In genomic region chr19:33722456-33723239, GRCh38 we compare ENCODE assay signal across 18 cellular contexts.
DNase-seq lines count a peak whose midpoint lies in the region; ATAC-seq and TF ChIP-seq lines count a peak whose summit lies in the region.
"Had no signal": no experiment of that assay in that cellular context is flagged by ENCODE, and none has a peak within 500 bp of the region (broad histone marks: within the 10 kb centered on the region; RNA-seq: fewer than 3 reads in every experiment).

No MANE protein-coding gene starts in this region.

- H3K4me3 ChIP-seq in BE2C (ENCODE audit: low read depth, low read length) (no peak overlapping the region), mesenchymal stem cell (ENCODE audit: insufficient read depth in 1 of 2, low read depth in 1 of 2, low read length in 2 of 2) (no peak overlapping the region), GM23338 (no peak overlapping the region)
- H3K4me3 ChIP-seq: BLaER1 treated with 17β-estradiol and CSF1 and Interleukin-3, amounts not matched to agents 10 nM and 100 nM; SJSA1 had no signal

- H3K27me3 Mint-ChIP-seq in endothelial cell (ENCODE audit: unreplicated experiment) (peaks cover 18% of the 10 kb centered on the region), GM23338 (ENCODE audit: insufficient read depth, low read depth, poor library complexity) (peaks cover 10% of the 10 kb centered on the region)

- H3K4ac ChIP-seq in mesenchymal stem cell (ENCODE audit: low read depth in 1 of 2, low read length in 2 of 2), result no peak overlapping the region

- H3K27ac ChIP-seq in mesenchymal stem cell (ENCODE audit: low read length, poor library complexity, severe bottlenecking) (no peak overlapping the region), GM23338 (ENCODE audit: low read depth) (no peak overlapping the region)
- H3K27ac ChIP-seq: BLaER1 treated with 17β-estradiol and CSF1 and Interleukin-3, amounts not matched to agents 10 nM and 100 nM; SJSA1 had no signal

- H3K36me3 ChIP-seq in BE2C, result no peaks in the 10 kb centered on the region
- no peaks in the 10 kb centered on the region for H3K36me3 ChIP-seq in mesenchymal stem cell (ENCODE audit: control insufficient read depth in 1 of 2, insufficient read depth in 2 of 2, low read depth in 1 of 2, low read length in 2 of 2)
- no peaks in the 10 kb centered on the region for H3K36me3 ChIP-seq in GM23338 (ENCODE audit: insufficient read depth)
- H3K36me3 ChIP-seq: BLaER1 treated with 17β-estradiol and CSF1 and Interleukin-3, amounts not matched to agents 10 nM and 100 nM; SJSA1 had no signal

- H2BK12ac ChIP-seq in mesenchymal stem cell (ENCODE audit: low read length in 2 of 2), result no peak overlapping the region

- H3K23ac ChIP-seq in mesenchymal stem cell (ENCODE audit: low read length in 2 of 2), result no peak overlapping the region

- no peak overlapping the region for H2BK5ac ChIP-seq in mesenchymal stem cell (ENCODE audit: low read depth, low read length, poor library complexity, severe bottlenecking)

- DNase-seq in BE2C (peak; percentile 46), NCI-H2227 (lab: John Stamatoyannopoulos, UW; ENCODE audit: unreplicated experiment) (peak; percentile 69), endothelial cell (ENCODE audit: low spot score) (no peak), posterior vena cava (ENCODE audit: low spot score) (peak; percentile 25), mesenchymal stem cell (no peak), GM23338 (ENCODE audit: low spot score) (no peak)
- DNase-seq: CD8-positive, alpha-beta memory T cell; DMS53; EL; Karpas-422; NCI-H1436 treated with DMSO at 0.1 percent for 48 hours; NCI-H2029; NCI-H748 treated with DMSO at 0.1 percent for 48 hours had no signal

- no peak for ATAC-seq in HG03095 (IDR thresholded peaks at IDR 0.05; ENCODE audit: unreplicated experiment)
- no peak for ATAC-seq in HG02870 (IDR thresholded peaks at IDR 0.05; ENCODE audit: unreplicated experiment)
- ATAC-seq in GM23338, result no peak

- H3K9me2 ChIP-seq in GM23338 (ENCODE audit: insufficient read depth), result peaks cover 4% of the 10 kb centered on the region; the same call in 1 of the 2 replicates

- H2BK120ac ChIP-seq in mesenchymal stem cell (ENCODE audit: low read depth, low read length), result no peak overlapping the region

- H3K36me3 Mint-ChIP-seq in endothelial cell (ENCODE audit: low read depth, unreplicated experiment), result peaks cover 6% of the 10 kb centered on the region
- peaks cover 3% of the 10 kb centered on the region; the same call in 1 of the 3 replicates for H3K36me3 Mint-ChIP-seq in GM23338 (ENCODE audit: low read depth)
- H3K36me3 Mint-ChIP-seq: CD8-positive, alpha-beta memory T cell; IgD-negative memory B cell had no signal

- no peak overlapping the region for H3K18ac ChIP-seq in mesenchymal stem cell (ENCODE audit: low read depth in 1 of 2, low read length in 2 of 2)

- H3K4me1 ChIP-seq in BE2C (peaks cover 36% of the 10 kb centered on the region), mesenchymal stem cell (ENCODE audit: control insufficient read depth, insufficient read depth, low read depth, low read length) (no peaks in the 10 kb centered on the region), GM23338 (ENCODE audit: insufficient read depth) (no peaks in the 10 kb centered on the region; the same call in 1 of the 2 replicates)
- H3K4me1 ChIP-seq: SJSA1 had no signal

- H3K9me3 Mint-ChIP-seq in endothelial cell (ENCODE audit: unreplicated experiment), result no peaks in the 10 kb centered on the region
- peaks cover 4% of the 10 kb centered on the region; the same call in 1 of the 3 replicates for H3K9me3 Mint-ChIP-seq in GM23338

- WGBS in mesenchymal stem cell, result 77% methylated on average over 10 of the region's 11 CpGs

- H3K14ac ChIP-seq in mesenchymal stem cell (ENCODE audit: low read length in 2 of 2), result no peak overlapping the region

- H3K79me2 ChIP-seq in GM23338 (replicated peaks; ENCODE audit: insufficient read depth), result no peaks in the 10 kb centered on the region

- peak overlapping the region; percentile 25 for H3K27ac Mint-ChIP-seq in endothelial cell (ENCODE audit: unreplicated experiment)
- no peak overlapping the region; the same call in 1 of the 2 replicates for H3K27ac Mint-ChIP-seq in GM23338
- H3K27ac Mint-ChIP-seq: IgD-negative memory B cell had no signal

- H3K9ac ChIP-seq in mesenchymal stem cell (ENCODE audit: low read length), result no peak overlapping the region
- H3K9ac ChIP-seq: BLaER1 treated with 17β-estradiol and CSF1 and Interleukin-3, amounts not matched to agents 10 nM and 100 nM had no signal

- H2AK5ac ChIP-seq in mesenchymal stem cell (ENCODE audit: low read length, severe bottlenecking), result no peak overlapping the region

- no peak overlapping the region for H4K8ac ChIP-seq in mesenchymal stem cell (ENCODE audit: low read length)

- H3F3A ChIP-seq in GM23338 (replicated peaks; ENCODE audit: low read depth), result no peaks in the 10 kb centered on the region

- H3K4me3 Mint-ChIP-seq in endothelial cell (ENCODE audit: unreplicated experiment), result no peak overlapping the region
- H3K4me3 Mint-ChIP-seq in GM23338, result no peak overlapping the region
- H3K4me3 Mint-ChIP-seq: IgD-negative memory B cell had no signal

- no peaks in the 10 kb centered on the region for H3K79me1 ChIP-seq in mesenchymal stem cell (replicated peaks; ENCODE audit: low read length, poor library complexity, severe bottlenecking)

- H3K4me1 Mint-ChIP-seq in endothelial cell (ENCODE audit: unreplicated experiment) (no peaks in the 10 kb centered on the region), GM23338 (peaks cover 21% of the 10 kb centered on the region)
- H3K4me1 Mint-ChIP-seq: CD8-positive, alpha-beta memory T cell; IgD-negative memory B cell had no signal

- H4K91ac ChIP-seq in mesenchymal stem cell (ENCODE audit: low read length), result no peak overlapping the region

- no peak for TF ChIP-seq CTCF in BE2C (IDR thresholded peaks at IDR 0.05; ENCODE audit: low read depth, low read length)
- TF ChIP-seq CTCF in endothelial cell (IDR thresholded peaks at IDR 0.05; ENCODE audit: unreplicated experiment), result no peak
- TF ChIP-seq CTCF in GM23338 (conservative IDR thresholded peaks at IDR 0.05; ENCODE audit: low read depth in 2 of 2), result no peak

- H4K20me1 ChIP-seq in GM23338 (replicated peaks; ENCODE audit: insufficient read depth), result no peaks in the 10 kb centered on the region

- intact Hi-C loops in posterior vena cava (cut with DNase I), result no loop called here

- H3K27me3 ChIP-seq in BE2C, result no peaks in the 10 kb centered on the region
- no peaks in the 10 kb centered on the region for H3K27me3 ChIP-seq in mesenchymal stem cell (ENCODE audit: control insufficient read depth in 1 of 2, insufficient read depth in 1 of 2, low read length in 2 of 2)
- H3K27me3 ChIP-seq in GM23338 (ENCODE audit: insufficient read depth), result no peaks in the 10 kb centered on the region
- H3K27me3 ChIP-seq: BLaER1 treated with 17β-estradiol and CSF1 and Interleukin-3, amounts not matched to agents 10 nM and 100 nM had no signal

- H3K4me2 ChIP-seq in mesenchymal stem cell (ENCODE audit: low read length, poor library complexity, severe bottlenecking) (no peak overlapping the region), GM23338 (no peak overlapping the region)
- H3K4me2 ChIP-seq: BLaER1 treated with 17β-estradiol and CSF1 and Interleukin-3, amounts not matched to agents 10 nM and 100 nM had no signal

- H2AFZ ChIP-seq in mesenchymal stem cell (ENCODE audit: low read depth, low read length) (no peak overlapping the region), GM23338 (no peak overlapping the region)

- H3K9me3 ChIP-seq in BE2C, result no peaks in the 10 kb centered on the region
- no peaks in the 10 kb centered on the region for H3K9me3 ChIP-seq in mesenchymal stem cell (ENCODE audit: control insufficient read depth, low read length)
- H3K9me3 ChIP-seq: BLaER1 treated with 17β-estradiol and CSF1 and Interleukin-3, amounts not matched to agents 10 nM and 100 nM; SJSA1 had no signal

- no peak overlapping the region for H2BK15ac ChIP-seq in mesenchymal stem cell (ENCODE audit: low read depth, poor library complexity, severe bottlenecking)

TF ChIP-seq in GM23338, 12 proteins besides CTCF, POLR2A, EP300 and RAD21 (continues in another document):
- TF ChIP-seq POLR2AphosphoS5 (IDR thresholded peaks at IDR 0.05; ENCODE audit: low read depth) (no peak), CREB1 (CRISPR knock-in tag; IDR thresholded peaks at IDR 0.05; ENCODE audit: low read depth) (no peak), ETS1 (IDR thresholded peaks at IDR 0.05) (no peak)

Comparison
In these comparisons a context has a peak if more than half of its experiments do, and no peak if none do; other contexts are left out.
1. DNase-seq: peak in BE2C (single experiment), NCI-H2227 (single experiment) and posterior vena cava (single experiment); none in endothelial cell (single experiment), mesenchymal stem cell (single experiment) and GM23338 (single experiment).